In the genomic region with DNA sequence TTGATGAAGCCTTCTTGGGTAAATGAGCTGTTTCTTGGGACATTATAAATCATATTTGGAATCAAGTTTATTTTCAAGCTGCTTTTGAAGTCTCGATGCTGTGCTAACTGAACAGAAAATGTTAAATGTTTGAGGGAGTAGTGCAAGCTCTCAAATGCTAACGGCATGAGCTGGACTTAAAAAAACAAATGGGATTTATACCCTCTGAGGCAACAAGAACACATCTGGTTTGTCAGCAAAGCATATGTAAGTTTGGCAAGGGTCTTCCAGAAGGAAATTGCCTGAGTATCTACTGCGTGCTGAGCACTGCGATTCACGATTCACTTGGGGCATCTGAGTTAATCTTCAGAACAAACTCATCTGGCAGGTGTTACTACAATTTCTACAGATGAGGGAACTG, we compare ENCODE assay signal across 15 cellular contexts.
A peak's percentile ranks its signal among the peaks of the same experiment; 100 is the strongest.
DNase-seq lines count a peak whose midpoint lies in the region; ATAC-seq and TF ChIP-seq lines count a peak whose summit lies in the region.
"Had no signal": no experiment of that assay in that cellular context is flagged by ENCODE, and none has a peak within 500 bp of the region (broad histone marks: within the 10 kb centered on the region; RNA-seq: fewer than 3 reads in every experiment).

No MANE protein-coding gene starts in this region.

- H3K27me3 ChIP-seq in gastrocnemius medialis: no peaks in the 10 kb centered on the region
- H3K27me3 ChIP-seq: BLaER1 treated with 17β-estradiol and CSF1 and Interleukin-3, amounts not matched to agents 10 nM and 100 nM had no signal

- in situ Hi-C loops in astrocyte of the spinal cord (cut with HindIII; ENCODE audit: low sequenced_read_pairs) (no loop called here), gastrocnemius medialis (cut with MboI; ENCODE audit: low sequenced_read_pairs in 4 of 4) (no loop called here)

- peak; percentile 53 for DNase-seq in HS-5 (ENCODE audit: low read depth)
- peak; percentile 2 for DNase-seq in astrocyte of the spinal cord (ENCODE audit: low read depth, low spot score)
- peak; percentile 4 for DNase-seq in fibroblast of the conjunctiva (ENCODE audit: low read depth)
- DNase-seq in amygdala (lab: John Stamatoyannopoulos, UW): no peak
- no peak for DNase-seq in gastrocnemius medialis
- DNase-seq in effector CD4-positive, alpha-beta T cell: no peak
- DNase-seq: ACHN; CD4-positive, CD25-positive, alpha-beta regulatory T cell; DMS 273 treated with DMSO at 0.1 percent for 48 hours; GM23248; H7 had no signal

- H3K36me3 ChIP-seq in gastrocnemius medialis: no peaks in the 10 kb centered on the region
- H3K36me3 ChIP-seq: BLaER1 treated with 17β-estradiol and CSF1 and Interleukin-3, amounts not matched to agents 10 nM and 100 nM had no signal

- H3K4me3 ChIP-seq in astrocyte of the spinal cord (ENCODE audit: low read depth, low read length) (no peak overlapping the region), gastrocnemius medialis (no peak overlapping the region)
- H3K4me3 ChIP-seq: BLaER1 treated with 17β-estradiol and CSF1 and Interleukin-3, amounts not matched to agents 10 nM and 100 nM; GM12878; GM23248 had no signal

- intact Hi-C loops in gastrocnemius medialis (cut with DNase I; ENCODE audit: low total_unique reads): no loop called here

- TF ChIP-seq CTCF in astrocyte of the spinal cord (IDR thresholded peaks at IDR 0.05; ENCODE audit: low read depth, low read length): no peak
- no peak for TF ChIP-seq CTCF in gastrocnemius medialis (IDR thresholded peaks at IDR 0.05 in 4 of 5, conservative IDR thresholded peaks at IDR 0.05 in 1 of 5)

- no peak overlapping the region for H3K27ac ChIP-seq in gastrocnemius medialis
- H3K27ac ChIP-seq: BLaER1 treated with 17β-estradiol and CSF1 and Interleukin-3, amounts not matched to agents 10 nM and 100 nM; GM23248 had no signal

- H3K4me1 ChIP-seq in gastrocnemius medialis: no peaks in the 10 kb centered on the region

- H3K9me3 ChIP-seq in gastrocnemius medialis: no peaks in the 10 kb centered on the region

- TF ChIP-seq POLR2A in gastrocnemius medialis (IDR thresholded peaks at IDR 0.05): no peak

- ATAC-seq in HG02678 (IDR thresholded peaks at IDR 0.05; ENCODE audit: unreplicated experiment) (no peak), gastrocnemius medialis (no peak)
- ATAC-seq: GM12878, HepG2 had no signal

Comparison
In these comparisons a context has a peak if more than half of its experiments do, and no peak if none do; other contexts are left out.
1. DNase-seq: peak in HS-5 (single experiment), astrocyte of the spinal cord (single experiment) and fibroblast of the conjunctiva (single experiment); none in amygdala (0 of 56), gastrocnemius medialis (0 of 2) and effector CD4-positive, alpha-beta T cell (single experiment).